In the genomic region with DNA sequence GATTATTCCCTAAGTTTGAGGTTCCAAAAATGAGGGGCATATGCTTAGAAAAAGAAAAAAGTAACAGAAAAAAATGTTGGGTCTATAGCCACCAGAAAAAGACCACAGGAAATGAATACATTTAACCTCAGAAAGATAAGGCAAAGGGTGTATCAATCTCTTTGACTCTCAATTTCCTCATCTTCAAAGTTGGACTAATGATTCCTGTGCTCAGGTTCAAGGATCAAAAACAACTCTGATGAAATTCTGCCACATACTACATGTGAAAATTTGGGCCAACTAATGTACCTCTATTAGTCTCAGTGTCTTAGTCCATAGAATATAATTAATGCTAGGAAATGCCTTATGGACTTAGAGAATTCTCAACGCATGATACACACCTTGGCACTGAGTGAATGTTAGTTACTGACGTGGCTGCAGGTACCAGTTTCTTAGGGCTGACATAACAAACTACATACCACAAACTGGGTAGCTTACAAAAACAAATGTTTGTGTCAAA, we compare ENCODE assay signal across 1 cellular context.
TF ChIP-seq lines count a peak whose summit lies in the region.

No MANE protein-coding gene starts in this region.

TF ChIP-seq in H1, 55 proteins besides CTCF, POLR2A, EP300 and RAD21:
- TF ChIP-seq SRF (IDR thresholded peaks at IDR 0.05; ENCODE audit: low read depth, low read length) (no peak), BRCA1 (IDR thresholded peaks at IDR 0.05; ENCODE audit: low read depth, low read length) (no peak), SUZ12 (IDR thresholded peaks at IDR 0.05; ENCODE audit: low read length) (no peak), CBX8 (IDR thresholded peaks at IDR 0.05; ENCODE audit: borderline replicate concordance, low read depth, low read length) (no peak), CHD2 (IDR thresholded peaks at IDR 0.05; ENCODE audit: low read length) (no peak), KDM4A (IDR thresholded peaks at IDR 0.05; ENCODE audit: low read depth, low read length, severe bottlenecking) (no peak), NRF1 (IDR thresholded peaks at IDR 0.05; ENCODE audit: low read depth, low read length) (no peak), YY1 (IDR thresholded peaks at IDR 0.05; ENCODE audit: low read depth, low read length) (no peak), RXRA (IDR thresholded peaks at IDR 0.05; ENCODE audit: insufficient read depth, low read depth, low read length) (no peak), POLR2AphosphoS5 (IDR thresholded peaks at IDR 0.05; ENCODE audit: low read depth, low read length) (no peak), SIRT6 (IDR thresholded peaks at IDR 0.05; ENCODE audit: low read length) (no peak), SP4 (IDR thresholded peaks at IDR 0.05; ENCODE audit: low read length) (no peak)
- TF ChIP-seq, protein P1, sequence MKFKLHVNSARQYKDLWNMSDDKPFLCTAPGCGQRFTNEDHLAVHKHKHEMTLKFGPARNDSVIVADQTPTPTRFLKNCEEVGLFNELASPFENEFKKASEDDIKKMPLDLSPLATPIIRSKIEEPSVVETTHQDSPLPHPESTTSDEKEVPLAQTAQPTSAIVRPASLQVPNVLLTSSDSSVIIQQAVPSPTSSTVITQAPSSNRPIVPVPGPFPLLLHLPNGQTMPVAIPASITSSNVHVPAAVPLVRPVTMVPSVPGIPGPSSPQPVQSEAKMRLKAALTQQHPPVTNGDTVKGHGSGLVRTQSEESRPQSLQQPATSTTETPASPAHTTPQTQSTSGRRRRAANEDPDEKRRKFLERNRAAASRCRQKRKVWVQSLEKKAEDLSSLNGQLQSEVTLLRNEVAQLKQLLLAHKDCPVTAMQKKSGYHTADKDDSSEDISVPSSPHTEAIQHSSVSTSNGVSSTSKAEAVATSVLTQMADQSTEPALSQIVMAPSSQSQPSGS (IDR thresholded peaks at IDR 0.05; ENCODE audit: low read length): no peak
